ENCODE assay signal across 19 cellular contexts in the genomic region with DNA sequence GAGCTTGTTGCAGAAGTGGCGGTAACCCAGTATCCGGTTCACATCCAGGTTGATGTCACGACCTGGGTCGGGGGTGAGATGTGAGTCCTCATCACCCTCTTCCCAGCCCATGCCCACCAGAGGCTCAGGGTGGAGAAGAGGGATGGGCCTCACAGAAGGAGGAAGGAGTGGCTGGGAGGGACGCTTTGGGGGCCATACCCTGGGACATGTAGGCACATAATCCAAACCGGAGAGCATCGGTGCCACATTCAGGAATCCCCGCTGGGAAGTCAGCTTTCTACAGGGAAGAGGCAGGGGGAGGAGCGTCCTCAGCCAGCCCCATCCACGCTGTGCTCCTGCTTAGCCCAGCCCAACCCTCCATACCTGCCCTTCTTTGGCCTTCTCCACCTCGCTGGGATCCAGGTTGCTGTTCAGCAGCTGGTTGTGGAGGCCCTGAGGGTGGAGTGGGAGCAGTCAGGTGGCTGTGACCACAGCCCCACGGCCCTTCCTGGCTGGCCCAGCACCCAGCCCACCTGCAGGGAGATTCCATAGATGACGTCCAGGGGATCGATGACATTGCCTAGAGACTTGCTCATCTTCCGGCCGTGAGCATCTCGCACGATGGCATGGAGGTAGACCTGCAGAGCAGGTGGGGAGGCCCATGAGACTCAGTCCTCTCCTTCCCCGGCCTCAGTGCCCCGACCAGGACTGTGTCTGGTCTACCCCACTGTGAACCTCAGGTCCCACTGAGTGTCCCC. TPM values are rescaled to one million over a fixed set of nuclear protein-coding genes. Genes with fewer than 3 reads are reported as not detected.
"Had no signal": no experiment of that assay in that cellular context is flagged by ENCODE, and none has a peak within 500 bp of the region (broad histone marks: within the 10 kb centered on the region; RNA-seq: fewer than 3 reads in every experiment).

No MANE protein-coding gene starts in this region.

- H3K27ac ChIP-seq: brain microvascular endothelial cell, esophagus squamous epithelium, heart right ventricle, left ventricle myocardium inferior, neutrophil, parathyroid adenoma, sigmoid colon had no signal

- H3K27me3 ChIP-seq: brain microvascular endothelial cell, esophagus squamous epithelium, heart right ventricle, sigmoid colon had no signal

- ATAC-seq: activated T-cell treated with anti-CD3 and anti-CD28 coated beads, Interleukin-2, amount 50 U/mL, for 72 hours; heart right ventricle; naive thymus-derived CD4-positive, alpha-beta T cell; stimulated activated naive B cell treated with anti-CD40 and anti-IgM and Interleukin-4, amounts not matched to agents 10 μg/mL and 1 μg/mL and 100 μg/mL, for 72 hours had no signal

- H3K9me3 ChIP-seq: esophagus squamous epithelium, heart right ventricle, left ventricle myocardium inferior, neutrophil, sigmoid colon had no signal

- DNase-seq: activated CD4-positive, alpha-beta T cell treated with anti-CD3 and anti-CD28 coated beads, Interleukin-2, amount 50 U/mL, for 1 hour; activated CD8-positive, alpha-beta memory T cell treated with anti-CD3 and anti-CD28 coated beads, Interleukin-2, amount 50 U/mL, for 4 hours; activated effector memory CD4-positive, alpha-beta T cell treated with anti-CD3 and anti-CD28 coated beads, Interleukin-2, amount 50 U/mL, for 16 hours; activated naive CD4-positive, alpha-beta T cell treated with anti-CD3 and anti-CD28 coated beads, Interleukin-2, amount 50 U/mL, for 16 hours; activated T-cell treated with anti-CD3 and anti-CD28 coated beads, Interleukin-2, amount 50 U/mL, for 72 hours; aorta; brain microvascular endothelial cell; cerebellar nuclear complex; effector CD8-positive, alpha-beta T cell; esophagus squamous epithelium; heart right ventricle; kidney glomerular epithelial cell; left ventricle myocardium inferior; naive thymus-derived CD4-positive, alpha-beta T cell; sigmoid colon; stimulated activated CD4-positive, alpha-beta T cell treated with anti-CD3 and anti-CD28 coated beads, Interleukin-4, amount 100 ng/mL, for 4 hours; stimulated activated naive B cell treated with anti-CD40 and anti-IgM and Interleukin-4, amounts not matched to agents 10 μg/mL and 1 μg/mL and 100 μg/mL, for 72 hours had no signal

- H3K4me3 ChIP-seq: esophagus squamous epithelium, heart right ventricle, left ventricle myocardium inferior, sigmoid colon had no signal

RNA-seq across cellular contexts. Expression of a gene that starts 18.2 kb away (rescaled TPM):
- total RNA-seq: left ventricle myocardium inferior had no signal
